In genomic region chrX:120560405-120560841, GRCh38 we compare ENCODE assay signal across 8 cellular contexts. TPM values are rescaled to one million over a fixed set of nuclear protein-coding genes. Genes with fewer than 3 reads are reported as not detected.
DNase-seq lines count a peak whose midpoint lies in the region; ATAC-seq and TF ChIP-seq lines count a peak whose summit lies in the region.

No MANE protein-coding gene starts in this region.

- H3K27ac ChIP-seq in right cardiac atrium (ENCODE audit: low read length): peak overlapping the region; percentile 88
- peak overlapping the region; percentile 95 to 98 (median 96) for H3K27ac ChIP-seq in sigmoid colon

- H3K27me3 ChIP-seq in right cardiac atrium (ENCODE audit: control insufficient read depth, insufficient read depth) (no peaks in the 10 kb centered on the region), sigmoid colon (no peaks in the 10 kb centered on the region)

- H3K27ac Mint-ChIP-seq in activated naive CD8-positive, alpha-beta T cell treated with anti-CD3 and anti-CD28 coated beads, Interleukin-2, amount 50 U/mL, for 24 hours: peak overlapping the region; percentile 92

- TF ChIP-seq EP300 in sigmoid colon (IDR thresholded peaks at IDR 0.05): no peak

- intact Hi-C loops in right cardiac atrium (cut with DNase I) (no loop called here), sigmoid colon (cut with DNase I) (loop anchor here (1.0 to 2.0 kb wide), 2 partner anchors 44 to 70 kb away; partner anchors contain the start of genes C1GALT1C1 and MCTS1)

- TF ChIP-seq POLR2A in sigmoid colon (IDR thresholded peaks at IDR 0.05): no peak

- no peak for TF ChIP-seq CTCF in sigmoid colon (IDR thresholded peaks at IDR 0.05)

- no peaks in the 10 kb centered on the region for H3K27me3 Mint-ChIP-seq in activated naive CD8-positive, alpha-beta T cell treated with anti-CD3 and anti-CD28 coated beads, Interleukin-2, amount 50 U/mL, for 24 hours

- WGBS in right cardiac atrium: 0% methylated on average over 10 of the region's 10 CpGs
- WGBS in sigmoid colon, 2 donors: 0 to 1% methylated on average over 10 of the region's 10 CpGs

- H3K36me3 ChIP-seq in sigmoid colon: peaks cover 0 to 3% (median 0%) of the 10 kb centered on the region in 4 donors

- H3K4me3 Mint-ChIP-seq in activated naive CD8-positive, alpha-beta T cell treated with anti-CD3 and anti-CD28 coated beads, Interleukin-2, amount 50 U/mL, for 24 hours: peak overlapping the region; percentile 97

- peaks cover 22% of the 10 kb centered on the region for H3K4me1 Mint-ChIP-seq in activated naive CD8-positive, alpha-beta T cell treated with anti-CD3 and anti-CD28 coated beads, Interleukin-2, amount 50 U/mL, for 24 hours

- ATAC-seq in GM18861 (IDR thresholded peaks at IDR 0.05; ENCODE audit: unreplicated experiment): peak; percentile 25
- peak; percentile 35 for ATAC-seq in HG02884 (IDR thresholded peaks at IDR 0.05; ENCODE audit: unreplicated experiment)
- peak; percentile 59 for ATAC-seq in activated naive CD8-positive, alpha-beta T cell treated with anti-CD3 and anti-CD28 coated beads, Interleukin-2, amount 50 U/mL, for 24 hours
- peak; percentile 22 to 27 for ATAC-seq in right cardiac atrium
- ATAC-seq in GM19328 (IDR thresholded peaks at IDR 0.05; ENCODE audit: unreplicated experiment): no peak

- peak; percentile 43 for DNase-seq in RPMI7951 (ENCODE audit: low read depth)
- DNase-seq in activated naive CD8-positive, alpha-beta T cell treated with anti-CD3 and anti-CD28 coated beads, Interleukin-2, amount 50 U/mL, for 24 hours: peak; percentile 25
- DNase-seq in right cardiac atrium: peak in 1 of 3 donors; percentile 53
- peak; percentile 67 for DNase-seq in sigmoid colon
- no peak for DNase-seq in NCI-H446 (lab: John Stamatoyannopoulos, UW)

- H3K9me3 Mint-ChIP-seq in activated naive CD8-positive, alpha-beta T cell treated with anti-CD3 and anti-CD28 coated beads, Interleukin-2, amount 50 U/mL, for 24 hours: no peaks in the 10 kb centered on the region

- H3K9me3 ChIP-seq in right cardiac atrium (ENCODE audit: control insufficient read depth, low read length): no peaks in the 10 kb centered on the region
- no peaks in the 10 kb centered on the region for H3K9me3 ChIP-seq in sigmoid colon

- H3K4me1 ChIP-seq in right cardiac atrium (ENCODE audit: control insufficient read depth, insufficient read depth, low read length) (peaks cover 2% of the 10 kb centered on the region), sigmoid colon (peaks cover 0 to 26% (median 5%) of the 10 kb centered on the region in 4 donors)

- H3K36me3 Mint-ChIP-seq in activated naive CD8-positive, alpha-beta T cell treated with anti-CD3 and anti-CD28 coated beads, Interleukin-2, amount 50 U/mL, for 24 hours (ENCODE audit: low read depth): peaks cover 10% of the 10 kb centered on the region

- H3K4me3 ChIP-seq in right cardiac atrium (ENCODE audit: low read length) (peak overlapping the region; percentile 82), sigmoid colon (peak overlapping the region; percentile 60 to 65 (median 62))

RNA-seq across cellular contexts. Expression of gene CUL4B, which starts 0.3 kb away (rescaled TPM):
- 29.1 and 39.4 TPM in 2 replicates for total RNA-seq in RPMI7951 (2014; rRNA removed; shearing (Covaris generic))
- total RNA-seq in right cardiac atrium (10 to 100 TPM; 27.9 to 31.3 (median 29.0) TPM), sigmoid colon (10 to 100 TPM; 46.2 to 62.0 (median 49.9) TPM)
- polyA plus RNA-seq in right cardiac atrium (10.7 TPM), sigmoid colon (10 to 100 TPM; 13.8 to 17.0 (median 15.5) TPM)

RNA-seq across cellular contexts. Expression of gene MCTS1, which starts 43.5 kb away (rescaled TPM):
- 93.1 and 97.7 TPM in 2 replicates for total RNA-seq in RPMI7951 (2014; rRNA removed; shearing (Covaris generic))
- 10 to 100 TPM; 27.4 to 34.0 (median 28.8) TPM for total RNA-seq in right cardiac atrium
- 48.0 TPM for polyA plus RNA-seq in right cardiac atrium
- 10 to 100 TPM; 14.7 to 25.7 (median 20.7) TPM for total RNA-seq in sigmoid colon
- polyA plus RNA-seq in sigmoid colon: 10 to 100 TPM; 64.9 to 89.9 (median 64.9) TPM

Comparison
In these comparisons a context has a peak if more than half of its experiments do, and no peak if none do; other contexts are left out.
1. DNase-seq: peak in RPMI7951 (single experiment), activated naive CD8-positive, alpha-beta T cell treated with anti-CD3 and anti-CD28 coated beads, Interleukin-2, amount 50 U/mL, for 24 hours (single experiment) and sigmoid colon (single experiment); none in NCI-H446 (0 of 2).